Comparison of ENCODE assay signal across 1 cellular context in the genomic region with DNA sequence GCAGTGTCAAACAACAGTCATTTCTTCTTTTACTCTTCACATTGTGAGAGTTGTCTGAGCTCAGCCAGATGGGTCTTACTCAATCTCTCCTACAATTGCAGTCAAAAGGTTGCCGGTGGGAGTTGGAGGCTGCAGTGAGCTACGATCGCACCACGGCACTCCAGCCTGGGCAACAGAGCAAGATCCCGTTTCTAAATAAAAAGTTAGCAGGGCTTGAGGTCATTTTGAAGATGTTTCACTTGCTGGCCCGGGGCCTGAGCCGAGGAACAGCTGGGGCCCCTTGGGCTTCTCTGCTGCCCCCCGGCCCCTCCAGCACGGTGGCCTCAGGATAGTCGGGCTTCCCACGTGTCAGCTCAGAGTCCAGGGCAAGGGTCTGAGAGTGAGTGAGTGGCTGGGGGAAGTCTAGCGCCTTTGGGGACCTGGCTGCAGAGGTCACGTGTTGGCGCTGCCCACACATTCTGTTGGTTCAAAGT.
TF ChIP-seq lines count a peak whose summit lies in the region.

No MANE protein-coding gene starts in this region.

TF ChIP-seq in HepG2, 621 proteins besides CTCF, POLR2A, EP300 and RAD21 (continued from another document and continues in another):
- peak; percentile 46; the same call in 1 of the 2 replicates for TF ChIP-seq GATAD2A (CRISPR knock-in tag; IDR thresholded peaks at IDR 0.05)
- TF ChIP-seq USF2 (IDR thresholded peaks at IDR 0.05; ENCODE audit: low read depth, low read length): peak; percentile 42; the same call in 1 of the 2 replicates
- TF ChIP-seq USF2 (CRISPR knock-in tag; IDR thresholded peaks at IDR 0.05; ENCODE audit: borderline replicate concordance): peak; percentile 86; the same call in 1 of the 2 replicates
- peak; percentile 64; the same call in 1 of the 2 replicates for TF ChIP-seq HOXA3 (CRISPR knock-in tag; IDR thresholded peaks at IDR 0.05)
- TF ChIP-seq PITX1 (CRISPR knock-in tag; IDR thresholded peaks at IDR 0.05): peak; percentile 30; the same call in 1 of the 2 replicates
- 0 out of 2 replicates have a peak, but pooled peaks have one; percentile 6 for TF ChIP-seq ETV5 (CRISPR knock-in tag; IDR thresholded peaks at IDR 0.05; ENCODE audit: borderline replicate concordance)
- TF ChIP-seq ZNF556 (CRISPR knock-in tag; IDR thresholded peaks at IDR 0.05; ENCODE audit: borderline replicate concordance): no peak
- no peak for TF ChIP-seq ZNF598 (CRISPR knock-in tag; IDR thresholded peaks at IDR 0.05; ENCODE audit: borderline replicate concordance)
- peak; percentile 26; the same call in 1 of the 2 replicates for TF ChIP-seq HDAC2 (CRISPR knock-in tag; IDR thresholded peaks at IDR 0.05)
- TF ChIP-seq SMAD1 (CRISPR knock-in tag; IDR thresholded peaks at IDR 0.05; ENCODE audit: borderline replicate concordance, low read depth): no peak
- peak; percentile 63; the same call in 1 of the 2 replicates for TF ChIP-seq ESRRA (CRISPR knock-in tag; IDR thresholded peaks at IDR 0.05; ENCODE audit: low read depth)
- TF ChIP-seq MEF2D (CRISPR knock-in tag; IDR thresholded peaks at IDR 0.05): peak; percentile 42; the same call in 1 of the 2 replicates
- TF ChIP-seq, protein P1, sequence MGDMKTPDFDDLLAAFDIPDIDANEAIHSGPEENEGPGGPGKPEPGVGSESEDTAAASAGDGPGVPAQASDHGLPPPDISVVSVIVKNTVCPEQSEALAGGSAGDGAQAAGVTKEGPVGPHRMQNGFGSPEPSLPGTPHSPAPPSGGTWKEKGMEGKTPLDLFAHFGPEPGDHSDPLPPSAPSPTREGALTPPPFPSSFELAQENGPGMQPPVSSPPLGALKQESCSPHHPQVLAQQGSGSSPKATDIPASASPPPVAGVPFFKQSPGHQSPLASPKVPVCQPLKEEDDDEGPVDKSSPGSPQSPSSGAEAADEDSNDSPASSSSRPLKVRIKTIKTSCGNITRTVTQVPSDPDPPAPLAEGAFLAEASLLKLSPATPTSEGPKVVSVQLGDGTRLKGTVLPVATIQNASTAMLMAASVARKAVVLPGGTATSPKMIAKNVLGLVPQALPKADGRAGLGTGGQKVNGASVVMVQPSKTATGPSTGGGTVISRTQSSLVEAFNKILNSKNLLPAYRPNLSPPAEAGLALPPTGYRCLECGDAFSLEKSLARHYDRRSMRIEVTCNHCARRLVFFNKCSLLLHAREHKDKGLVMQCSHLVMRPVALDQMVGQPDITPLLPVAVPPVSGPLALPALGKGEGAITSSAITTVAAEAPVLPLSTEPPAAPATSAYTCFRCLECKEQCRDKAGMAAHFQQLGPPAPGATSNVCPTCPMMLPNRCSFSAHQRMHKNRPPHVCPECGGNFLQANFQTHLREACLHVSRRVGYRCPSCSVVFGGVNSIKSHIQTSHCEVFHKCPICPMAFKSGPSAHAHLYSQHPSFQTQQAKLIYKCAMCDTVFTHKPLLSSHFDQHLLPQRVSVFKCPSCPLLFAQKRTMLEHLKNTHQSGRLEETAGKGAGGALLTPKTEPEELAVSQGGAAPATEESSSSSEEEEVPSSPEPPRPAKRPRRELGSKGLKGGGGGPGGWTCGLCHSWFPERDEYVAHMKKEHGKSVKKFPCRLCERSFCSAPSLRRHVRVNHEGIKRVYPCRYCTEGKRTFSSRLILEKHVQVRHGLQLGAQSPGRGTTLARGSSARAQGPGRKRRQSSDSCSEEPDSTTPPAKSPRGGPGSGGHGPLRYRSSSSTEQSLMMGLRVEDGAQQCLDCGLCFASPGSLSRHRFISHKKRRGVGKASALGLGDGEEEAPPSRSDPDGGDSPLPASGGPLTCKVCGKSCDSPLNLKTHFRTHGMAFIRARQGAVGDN (CRISPR knock-in tag; IDR thresholded peaks at IDR 0.05): peak; percentile 82
- TF ChIP-seq, protein P2, sequence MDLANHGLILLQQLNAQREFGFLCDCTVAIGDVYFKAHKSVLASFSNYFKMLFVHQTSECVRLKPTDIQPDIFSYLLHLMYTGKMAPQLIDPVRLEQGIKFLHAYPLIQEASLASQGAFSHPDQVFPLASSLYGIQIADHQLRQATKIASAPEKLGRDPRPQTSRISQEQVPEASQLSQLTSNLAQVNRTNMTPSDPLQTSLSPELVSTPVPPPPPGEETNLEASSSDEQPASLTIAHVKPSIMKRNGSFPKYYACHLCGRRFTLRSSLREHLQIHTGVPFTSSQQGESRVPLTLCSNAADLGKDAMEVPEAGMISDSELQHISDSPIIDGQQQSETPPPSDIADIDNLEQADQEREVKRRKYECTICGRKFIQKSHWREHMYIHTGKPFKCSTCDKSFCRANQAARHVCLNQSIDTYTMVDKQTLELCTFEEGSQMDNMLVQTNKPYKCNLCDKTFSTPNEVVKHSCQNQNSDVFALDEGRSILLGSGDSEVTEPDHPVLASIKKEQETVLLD (CRISPR knock-in tag; IDR thresholded peaks at IDR 0.05; ENCODE audit: low read depth): no peak
- 0 out of 2 replicates have a peak, but pooled peaks have one; percentile 40 for TF ChIP-seq ZNF3 (CRISPR knock-in tag; IDR thresholded peaks at IDR 0.05)
- TF ChIP-seq REPIN1 (CRISPR knock-in tag; IDR thresholded peaks at IDR 0.05; ENCODE audit: borderline replicate concordance, low read depth): 0 out of 2 replicates have a peak, but pooled peaks have one; percentile 18
- TF ChIP-seq KAT8 (CRISPR knock-in tag; IDR thresholded peaks at IDR 0.05): no peak
- TF ChIP-seq NR0B2 (CRISPR knock-in tag; IDR thresholded peaks at IDR 0.05): no peak
- TF ChIP-seq ZNF224 (CRISPR knock-in tag; IDR thresholded peaks at IDR 0.05): no peak
- no peak for TF ChIP-seq ZNF235 (CRISPR knock-in tag; IDR thresholded peaks at IDR 0.05; ENCODE audit: borderline replicate concordance)
- TF ChIP-seq NR2C2 (CRISPR knock-in tag; IDR thresholded peaks at IDR 0.05; ENCODE audit: borderline replicate concordance): peak; percentile 54; the same call in 1 of the 2 replicates
- peak; percentile 85 for TF ChIP-seq MYC (CRISPR knock-in tag; IDR thresholded peaks at IDR 0.05; ENCODE audit: borderline replicate concordance)
- no peak for TF ChIP-seq JUND (CRISPR knock-in tag; IDR thresholded peaks at IDR 0.05)
- peak; percentile 52; the same call in 1 of the 2 replicates for TF ChIP-seq ZNF788 (CRISPR knock-in tag; IDR thresholded peaks at IDR 0.05; ENCODE audit: borderline replicate concordance)
- peak; percentile 33 for TF ChIP-seq SKI (IDR thresholded peaks at IDR 0.05; ENCODE audit: partially characterized antibody)
- TF ChIP-seq, protein P3, sequence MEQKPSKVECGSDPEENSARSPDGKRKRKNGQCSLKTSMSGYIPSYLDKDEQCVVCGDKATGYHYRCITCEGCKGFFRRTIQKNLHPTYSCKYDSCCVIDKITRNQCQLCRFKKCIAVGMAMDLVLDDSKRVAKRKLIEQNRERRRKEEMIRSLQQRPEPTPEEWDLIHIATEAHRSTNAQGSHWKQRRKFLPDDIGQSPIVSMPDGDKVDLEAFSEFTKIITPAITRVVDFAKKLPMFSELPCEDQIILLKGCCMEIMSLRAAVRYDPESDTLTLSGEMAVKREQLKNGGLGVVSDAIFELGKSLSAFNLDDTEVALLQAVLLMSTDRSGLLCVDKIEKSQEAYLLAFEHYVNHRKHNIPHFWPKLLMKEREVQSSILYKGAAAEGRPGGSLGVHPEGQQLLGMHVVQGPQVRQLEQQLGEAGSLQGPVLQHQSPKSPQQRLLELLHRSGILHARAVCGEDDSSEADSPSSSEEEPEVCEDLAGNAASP (CRISPR knock-in tag; IDR thresholded peaks at IDR 0.05; ENCODE audit: borderline replicate concordance): peak; percentile 21; the same call in 1 of the 2 replicates
- TF ChIP-seq CREB1 (IDR thresholded peaks at IDR 0.05): no peak
- TF ChIP-seq CREB1 (CRISPR knock-in tag; IDR thresholded peaks at IDR 0.05): 0 out of 2 replicates have a peak, but pooled peaks have one; percentile 42
- TF ChIP-seq CBFB (CRISPR knock-in tag; IDR thresholded peaks at IDR 0.05): no peak
- TF ChIP-seq TMF1 (CRISPR knock-in tag; IDR thresholded peaks at IDR 0.05; ENCODE audit: low read depth): no peak
- TF ChIP-seq NR2F1 (CRISPR knock-in tag; IDR thresholded peaks at IDR 0.05): peak in 1 of 2 experiments; percentile 40; a peak in 2 of 4 replicates
- no peak for TF ChIP-seq ZNF724P (CRISPR knock-in tag; IDR thresholded peaks at IDR 0.05; ENCODE audit: borderline replicate concordance)
- TF ChIP-seq ZNF558 (CRISPR knock-in tag; IDR thresholded peaks at IDR 0.05; ENCODE audit: borderline replicate concordance): no peak
- TF ChIP-seq POLR2G (IDR thresholded peaks at IDR 0.05; ENCODE audit: low read depth, low read length): peak; percentile 52; the same call in 1 of the 2 replicates
- peak; percentile 36; the same call in 1 of the 2 replicates for TF ChIP-seq SALL1 (CRISPR knock-in tag; IDR thresholded peaks at IDR 0.05)
- no peak for TF ChIP-seq KLF12 (CRISPR knock-in tag; IDR thresholded peaks at IDR 0.05; ENCODE audit: borderline replicate concordance)
- TF ChIP-seq DMTF1 (CRISPR knock-in tag; IDR thresholded peaks at IDR 0.05): no peak
- no peak for TF ChIP-seq PLRG1 (conservative IDR thresholded peaks at IDR 0.05)
- TF ChIP-seq, protein P4, sequence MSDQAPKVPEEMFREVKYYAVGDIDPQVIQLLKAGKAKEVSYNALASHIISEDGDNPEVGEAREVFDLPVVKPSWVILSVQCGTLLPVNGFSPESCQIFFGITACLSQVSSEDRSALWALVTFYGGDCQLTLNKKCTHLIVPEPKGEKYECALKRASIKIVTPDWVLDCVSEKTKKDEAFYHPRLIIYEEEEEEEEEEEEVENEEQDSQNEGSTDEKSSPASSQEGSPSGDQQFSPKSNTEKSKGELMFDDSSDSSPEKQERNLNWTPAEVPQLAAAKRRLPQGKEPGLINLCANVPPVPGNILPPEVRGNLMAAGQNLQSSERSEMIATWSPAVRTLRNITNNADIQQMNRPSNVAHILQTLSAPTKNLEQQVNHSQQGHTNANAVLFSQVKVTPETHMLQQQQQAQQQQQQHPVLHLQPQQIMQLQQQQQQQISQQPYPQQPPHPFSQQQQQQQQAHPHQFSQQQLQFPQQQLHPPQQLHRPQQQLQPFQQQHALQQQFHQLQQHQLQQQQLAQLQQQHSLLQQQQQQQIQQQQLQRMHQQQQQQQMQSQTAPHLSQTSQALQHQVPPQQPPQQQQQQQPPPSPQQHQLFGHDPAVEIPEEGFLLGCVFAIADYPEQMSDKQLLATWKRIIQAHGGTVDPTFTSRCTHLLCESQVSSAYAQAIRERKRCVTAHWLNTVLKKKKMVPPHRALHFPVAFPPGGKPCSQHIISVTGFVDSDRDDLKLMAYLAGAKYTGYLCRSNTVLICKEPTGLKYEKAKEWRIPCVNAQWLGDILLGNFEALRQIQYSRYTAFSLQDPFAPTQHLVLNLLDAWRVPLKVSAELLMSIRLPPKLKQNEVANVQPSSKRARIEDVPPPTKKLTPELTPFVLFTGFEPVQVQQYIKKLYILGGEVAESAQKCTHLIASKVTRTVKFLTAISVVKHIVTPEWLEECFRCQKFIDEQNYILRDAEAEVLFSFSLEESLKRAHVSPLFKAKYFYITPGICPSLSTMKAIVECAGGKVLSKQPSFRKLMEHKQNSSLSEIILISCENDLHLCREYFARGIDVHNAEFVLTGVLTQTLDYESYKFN (CRISPR knock-in tag; conservative IDR thresholded peaks at IDR 0.05): peak; percentile 83
- TF ChIP-seq YEATS4 (CRISPR knock-in tag; IDR thresholded peaks at IDR 0.05; ENCODE audit: borderline replicate concordance): peak; percentile 75
- 0 out of 2 replicates have a peak, but pooled peaks have one; percentile 24 for TF ChIP-seq ZMYM4 (CRISPR knock-in tag; IDR thresholded peaks at IDR 0.05)
- TF ChIP-seq ZNF33A (CRISPR knock-in tag; IDR thresholded peaks at IDR 0.05; ENCODE audit: borderline replicate concordance): no peak
- TF ChIP-seq TBX2 (CRISPR knock-in tag; IDR thresholded peaks at IDR 0.05; ENCODE audit: borderline replicate concordance): peak; percentile 54; the same call in 1 of the 2 replicates
- TF ChIP-seq, protein P5, sequence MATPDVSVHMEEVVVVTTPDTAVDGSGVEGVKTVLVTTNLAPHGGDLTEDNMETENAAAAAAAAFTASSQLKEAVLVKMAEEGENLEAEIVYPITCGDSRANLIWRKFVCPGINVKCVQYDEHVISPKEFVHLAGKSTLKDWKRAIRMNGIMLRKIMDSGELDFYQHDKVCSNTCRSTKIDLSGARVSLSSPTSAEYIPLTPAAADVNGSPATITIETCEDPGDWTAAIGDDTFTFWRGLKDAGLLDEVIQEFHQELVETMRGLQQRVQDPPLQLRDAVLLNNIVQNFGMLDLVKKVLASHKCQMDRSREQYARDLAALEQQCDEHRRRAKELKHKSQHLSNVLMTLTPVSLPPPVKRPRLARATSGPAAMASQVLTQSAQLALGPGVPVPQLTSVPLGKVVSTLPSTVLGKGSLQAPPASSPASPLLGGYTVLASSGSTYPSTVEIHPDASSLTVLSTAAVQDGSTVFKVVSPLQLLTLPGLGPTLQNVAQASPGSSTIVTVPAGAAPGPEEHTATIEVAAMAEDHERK (CRISPR knock-in tag; IDR thresholded peaks at IDR 0.05; ENCODE audit: low read depth): no peak
